In the genomic region with DNA sequence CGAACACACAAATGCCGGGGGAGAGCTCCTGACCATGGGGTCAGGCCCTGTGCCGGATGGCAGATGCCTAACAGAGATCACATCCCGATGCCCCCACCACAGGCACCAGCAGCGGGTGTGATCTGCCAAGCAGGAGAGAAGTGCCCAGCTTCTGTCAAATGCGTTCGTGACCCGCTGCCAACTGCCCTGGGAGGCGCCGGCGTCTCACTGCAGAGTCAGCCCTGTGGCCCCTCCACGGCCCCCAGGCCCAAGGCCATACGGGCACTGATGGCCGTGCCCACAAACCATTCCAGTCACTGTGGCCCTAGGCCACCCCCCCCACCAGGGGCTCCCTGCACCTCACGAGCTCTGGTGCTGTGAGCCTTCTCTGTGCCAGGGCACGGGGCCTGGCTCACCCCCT, we compare ENCODE assay signal across 26 cellular contexts. TPM values are rescaled to one million over a fixed set of nuclear protein-coding genes. Genes with fewer than 3 reads are reported as not detected.
DNase-seq lines count a peak whose midpoint lies in the region; ATAC-seq and TF ChIP-seq lines count a peak whose summit lies in the region.
"Had no signal": no experiment of that assay in that cellular context is flagged by ENCODE, and none has a peak within 500 bp of the region (broad histone marks: within the 10 kb centered on the region; RNA-seq: fewer than 3 reads in every experiment).

No MANE protein-coding gene starts in this region.

- H3K9me3 Mint-ChIP-seq in activated naive CD4-positive, alpha-beta T cell treated with anti-CD3 and anti-CD28 coated beads, Interleukin-2, amount 50 U/mL, for 72 hours: no peaks in the 10 kb centered on the region
- H3K9me3 Mint-ChIP-seq in activated naive CD4-positive, alpha-beta T cell treated with anti-CD3 and anti-CD28 coated beads for 36 hours: no peaks in the 10 kb centered on the region
- H3K9me3 Mint-ChIP-seq in progenitor cell of endocrine pancreas (ENCODE audit: low read depth): no peaks in the 10 kb centered on the region
- H3K9me3 Mint-ChIP-seq: CD4-positive, alpha-beta T cell had no signal

- WGBS in neuronal stem cell (ENCODE audit: extremely low coverage in 2 of 2, insufficient read length in 2 of 2, insufficient replicate concordance in 1 of 2), 2 donors: no CpG with 5 or more reads among the region's 16 CpGs

- H3K36me3 ChIP-seq in neuronal stem cell (replicated peaks in 1 of 2; ENCODE audit: control insufficient read depth in 2 of 2, insufficient read depth in 2 of 2, low read length in 2 of 2): peaks cover 10 to 16% of the 10 kb centered on the region in 2 donors

- H3K4me1 ChIP-seq in neuronal stem cell (ENCODE audit: control insufficient read depth in 2 of 2, insufficient read depth in 1 of 2, low read depth in 1 of 2, low read length in 2 of 2): peaks cover 0 to 2% of the 10 kb centered on the region in 2 donors
- H3K4me1 ChIP-seq: SJSA1 had no signal

- H2BK120ac ChIP-seq in neuronal stem cell (ENCODE audit: low read depth, low read length): peak overlapping the region; percentile 17

- no peak overlapping the region for H2AFZ ChIP-seq in neuronal stem cell (ENCODE audit: low read length)

- no peak for ATAC-seq in activated naive CD4-positive, alpha-beta T cell treated with anti-CD3 and anti-CD28 coated beads, Interleukin-2, amount 50 U/mL, for 72 hours
- ATAC-seq in HG02973 (IDR thresholded peaks at IDR 0.05; ENCODE audit: unreplicated experiment): no peak

- CTCF ChIA-PET in activated naive CD4-positive, alpha-beta T cell treated with anti-CD3 and anti-CD28 coated beads for 36 hours (lab: Charles Lee): no interaction called here

- no peaks in the 10 kb centered on the region for H3K36me3 Mint-ChIP-seq in activated naive CD4-positive, alpha-beta T cell treated with anti-CD3 and anti-CD28 coated beads, Interleukin-2, amount 50 U/mL, for 72 hours
- no peaks in the 10 kb centered on the region for H3K36me3 Mint-ChIP-seq in activated naive CD4-positive, alpha-beta T cell treated with anti-CD3 and anti-CD28 coated beads for 36 hours (ENCODE audit: low read depth)
- peaks cover 1% of the 10 kb centered on the region for H3K36me3 Mint-ChIP-seq in progenitor cell of endocrine pancreas (ENCODE audit: insufficient read depth)

- no peaks in the 10 kb centered on the region for H3K4me1 Mint-ChIP-seq in activated naive CD4-positive, alpha-beta T cell treated with anti-CD3 and anti-CD28 coated beads for 36 hours (ENCODE audit: low read depth)
- no peaks in the 10 kb centered on the region for H3K4me1 Mint-ChIP-seq in progenitor cell of endocrine pancreas (ENCODE audit: low read depth)

- H4K8ac ChIP-seq in neuronal stem cell (ENCODE audit: low read depth, low read length): no peak overlapping the region

- no peak overlapping the region for H4K91ac ChIP-seq in neuronal stem cell (ENCODE audit: low read depth, low read length, poor library complexity)

- intact Hi-C loops in activated naive CD4-positive, alpha-beta T cell treated with anti-CD3 and anti-CD28 coated beads for 36 hours (cut with micrococcal nuclease): loop anchor here (10.0 kb wide), 1 partner anchor 154 kb away; no protein-coding TSS in a partner anchor

- in situ Hi-C loops in G401 (cut with HindIII; ENCODE audit: low sequenced_read_pairs): no loop called here

- no peak overlapping the region for H3K4me3 ChIP-seq in neuronal stem cell (ENCODE audit: low read length in 2 of 2)
- H3K4me3 ChIP-seq: SJSA1 had no signal

- H2AK5ac ChIP-seq in neuronal stem cell (ENCODE audit: low read depth, low read length): no peak overlapping the region

- H3K27ac ChIP-seq in neuronal stem cell (replicated peaks; ENCODE audit: low read length): no peak overlapping the region
- H3K27ac ChIP-seq: KMS-11, SJSA1 had no signal

- peak overlapping the region; percentile 51 to 87 for H3K27ac Mint-ChIP-seq in activated naive CD4-positive, alpha-beta T cell treated with anti-CD3 and anti-CD28 coated beads, Interleukin-2, amount 50 U/mL, for 72 hours
- no peak overlapping the region for H3K27ac Mint-ChIP-seq in activated naive CD4-positive, alpha-beta T cell treated with anti-CD3 and anti-CD28 coated beads for 36 hours
- H3K27ac Mint-ChIP-seq in progenitor cell of endocrine pancreas: no peak overlapping the region

- no peaks in the 10 kb centered on the region for H3K9me3 ChIP-seq in neuronal stem cell (replicated peaks in 1 of 2; ENCODE audit: control insufficient read depth in 2 of 2, insufficient read depth in 1 of 2, low read depth in 1 of 2, low read length in 2 of 2)
- H3K9me3 ChIP-seq: SJSA1 had no signal

- peak overlapping the region; percentile 23 for H3K23ac ChIP-seq in neuronal stem cell (ENCODE audit: low read depth, low read length, poor library complexity)

- no peaks in the 10 kb centered on the region for H3K27me3 ChIP-seq in neuronal stem cell (ENCODE audit: control insufficient read depth in 3 of 3, insufficient read depth in 3 of 3, low read depth in 1 of 3, low read length in 3 of 3)
- H3K27me3 ChIP-seq: SJSA1 had no signal

- TF ChIP-seq CTCF in progenitor cell of endocrine pancreas (IDR thresholded peaks at IDR 0.05; ENCODE audit: unreplicated experiment): no peak

- DNase-seq in activated naive CD4-positive, alpha-beta T cell treated with anti-CD3 and anti-CD28 coated beads, Interleukin-2, amount 50 U/mL, for 72 hours (ENCODE audit: low spot score in 2 of 2): no peak
- no peak for DNase-seq in activated naive CD4-positive, alpha-beta T cell treated with anti-CD3 and anti-CD28 coated beads for 36 hours
- DNase-seq in G401 (ENCODE audit: low spot score): peak; percentile 55
- peak; percentile 30 for DNase-seq in cerebellum (ENCODE audit: low spot score)
- DNase-seq in neuronal stem cell (ENCODE audit: low spot score): no peak
- no peak for DNase-seq in progenitor cell of endocrine pancreas (ENCODE audit: low spot score, unreplicated experiment)
- no peak for DNase-seq in NCI-H128 (lab: John Stamatoyannopoulos, UW; ENCODE audit: unreplicated experiment)
- DNase-seq: CD4-positive, alpha-beta T cell; COR-L47; DMS79; GF-D8; H7; MM.1S; NCI-H1417; NCI-H2081; NCI-H2227 treated with DMSO at 0.1 percent for 48 hours; NCI-H510A; NCI-H69; Right ventricle myocardium superior; RPMI8226 had no signal

- no peak overlapping the region for H3K4me2 ChIP-seq in neuronal stem cell (ENCODE audit: insufficient read depth, low read length, poor library complexity, severe bottlenecking)
- H3K4me2 ChIP-seq: KMS-11 had no signal

- no peak overlapping the region for H2BK15ac ChIP-seq in neuronal stem cell (ENCODE audit: low read length)

- H3K9ac ChIP-seq in neuronal stem cell (ENCODE audit: low read depth, low read length, poor library complexity): no peak overlapping the region
- H3K9ac ChIP-seq: KMS-11 had no signal

- peak overlapping the region; percentile 44 for H2BK5ac ChIP-seq in neuronal stem cell (ENCODE audit: low read length)

- H3K18ac ChIP-seq in neuronal stem cell (ENCODE audit: low read length): no peak overlapping the region

- no peak overlapping the region for H2BK12ac ChIP-seq in neuronal stem cell (ENCODE audit: low read length)

- H3K27me3 Mint-ChIP-seq in activated naive CD4-positive, alpha-beta T cell treated with anti-CD3 and anti-CD28 coated beads for 36 hours (ENCODE audit: low read depth): no peaks in the 10 kb centered on the region
- no peaks in the 10 kb centered on the region for H3K27me3 Mint-ChIP-seq in progenitor cell of endocrine pancreas
- H3K27me3 Mint-ChIP-seq: CD4-positive, alpha-beta T cell had no signal

- H3K4ac ChIP-seq in neuronal stem cell (ENCODE audit: low read length): no peak overlapping the region

- no peak overlapping the region for H3K4me3 Mint-ChIP-seq in activated naive CD4-positive, alpha-beta T cell treated with anti-CD3 and anti-CD28 coated beads for 36 hours
- no peak overlapping the region for H3K4me3 Mint-ChIP-seq in progenitor cell of endocrine pancreas (ENCODE audit: low read depth)
- H3K4me3 Mint-ChIP-seq: CD4-positive, alpha-beta T cell had no signal

- H3K79me1 ChIP-seq in neuronal stem cell (ENCODE audit: low read depth, low read length): peaks cover 5% of the 10 kb centered on the region

- peak overlapping the region; percentile 76 for H3K14ac ChIP-seq in neuronal stem cell (ENCODE audit: low read length)

RNA-seq across cellular contexts. Expression of a gene that starts 8.0 kb away (rescaled TPM):
- 10 to 100 TPM; 16.5 to 17.3 TPM for total RNA-seq in activated naive CD4-positive, alpha-beta T cell treated with anti-CD3 and anti-CD28 coated beads, Interleukin-2, amount 50 U/mL, for 72 hours
- 10 to 100 TPM; 13.2 to 14.8 TPM for total RNA-seq in activated naive CD4-positive, alpha-beta T cell treated with anti-CD3 and anti-CD28 coated beads for 36 hours
- total RNA-seq in G401 (2014; rRNA removed; shearing (Covaris generic)): 19.2 and 31.9 TPM in 2 replicates
- total RNA-seq in cerebellum: 9.3 TPM
- polyA plus RNA-seq in neuronal stem cell (2013, experiment 1 of 2): 13.0 TPM
- polyA plus RNA-seq in neuronal stem cell (2013, experiment 2 of 2): 12.0 TPM
- 32.4 and 32.5 TPM in 2 replicates for total RNA-seq in progenitor cell of endocrine pancreas

RNA-seq across cellular contexts. Expression of a gene that starts 22.2 kb away (rescaled TPM):
- total RNA-seq in activated naive CD4-positive, alpha-beta T cell treated with anti-CD3 and anti-CD28 coated beads, Interleukin-2, amount 50 U/mL, for 72 hours: 10 to 100 TPM in 1 of 2 donors, 1 to 10 TPM in 1; 8.5 to 16.3 TPM
- 1 to 10 TPM; 2.5 to 3.5 TPM for total RNA-seq in activated naive CD4-positive, alpha-beta T cell treated with anti-CD3 and anti-CD28 coated beads for 36 hours
- 0.12 TPM in 1 of 2 replicates, not detected in the other for total RNA-seq in G401 (2014; rRNA removed; shearing (Covaris generic))
- total RNA-seq in cerebellum (4.0 TPM), progenitor cell of endocrine pancreas (0.16 and 0.17 TPM in 2 replicates)
- polyA plus RNA-seq in neuronal stem cell (2013, experiment 1 of 2): 0.03 TPM
- polyA plus RNA-seq in neuronal stem cell (2013, experiment 2 of 2): 0.03 TPM
- polyA plus RNA-seq: BJ had no signal

RNA-seq across cellular contexts. Expression of a gene that starts 31.4 kb away (rescaled TPM):
- total RNA-seq in activated naive CD4-positive, alpha-beta T cell treated with anti-CD3 and anti-CD28 coated beads, Interleukin-2, amount 50 U/mL, for 72 hours: 100 to 1,000 TPM in 1 of 2 donors, 10 to 100 TPM in 1; 88.8 to 223 TPM
- 100 to 1,000 TPM; 166 to 171 TPM for total RNA-seq in activated naive CD4-positive, alpha-beta T cell treated with anti-CD3 and anti-CD28 coated beads for 36 hours
- 174 and 182 TPM in 2 replicates for total RNA-seq in G401 (2014; rRNA removed; shearing (Covaris generic))
- total RNA-seq in cerebellum: 77.6 TPM
- 37.4 TPM for polyA plus RNA-seq in neuronal stem cell (2013, experiment 1 of 2)
- 35.9 TPM for polyA plus RNA-seq in neuronal stem cell (2013, experiment 2 of 2)
- total RNA-seq in progenitor cell of endocrine pancreas: 120 and 132 TPM in 2 replicates

RNA-seq across cellular contexts. Expression of a gene that starts 45.5 kb away (rescaled TPM):
- not detected for total RNA-seq in activated naive CD4-positive, alpha-beta T cell treated with anti-CD3 and anti-CD28 coated beads, Interleukin-2, amount 50 U/mL, for 72 hours
- not detected for total RNA-seq in activated naive CD4-positive, alpha-beta T cell treated with anti-CD3 and anti-CD28 coated beads for 36 hours
- total RNA-seq in G401 (2014; rRNA removed; shearing (Covaris generic)): 0.86 and 1.7 TPM in 2 replicates
- 0.09 TPM for total RNA-seq in cerebellum
- polyA plus RNA-seq in neuronal stem cell (2013, experiment 1 of 2): not detected
- polyA plus RNA-seq in neuronal stem cell (2013, experiment 2 of 2): not detected
- total RNA-seq in progenitor cell of endocrine pancreas: not detected in 2 replicates
- total RNA-seq: A172, HT1080, Right ventricle myocardium superior, SJSA1 had no signal

Comparison
In these comparisons a context has a peak if more than half of its experiments do, and no peak if none do; other contexts are left out.
1. H3K27ac Mint-ChIP-seq: peak in activated naive CD4-positive, alpha-beta T cell treated with anti-CD3 and anti-CD28 coated beads, Interleukin-2, amount 50 U/mL, for 72 hours (2 of 2); none in activated naive CD4-positive, alpha-beta T cell treated with anti-CD3 and anti-CD28 coated beads for 36 hours (single experiment) and progenitor cell of endocrine pancreas (single experiment).
2. DNase-seq: peak in G401 (single experiment) and cerebellum (single experiment); none in activated naive CD4-positive, alpha-beta T cell treated with anti-CD3 and anti-CD28 coated beads, Interleukin-2, amount 50 U/mL, for 72 hours (0 of 2), activated naive CD4-positive, alpha-beta T cell treated with anti-CD3 and anti-CD28 coated beads for 36 hours (single experiment), neuronal stem cell (single experiment), progenitor cell of endocrine pancreas (single experiment) and NCI-H128 (single experiment).